ENCODE assay signal across 1 cellular context in the genomic region with DNA sequence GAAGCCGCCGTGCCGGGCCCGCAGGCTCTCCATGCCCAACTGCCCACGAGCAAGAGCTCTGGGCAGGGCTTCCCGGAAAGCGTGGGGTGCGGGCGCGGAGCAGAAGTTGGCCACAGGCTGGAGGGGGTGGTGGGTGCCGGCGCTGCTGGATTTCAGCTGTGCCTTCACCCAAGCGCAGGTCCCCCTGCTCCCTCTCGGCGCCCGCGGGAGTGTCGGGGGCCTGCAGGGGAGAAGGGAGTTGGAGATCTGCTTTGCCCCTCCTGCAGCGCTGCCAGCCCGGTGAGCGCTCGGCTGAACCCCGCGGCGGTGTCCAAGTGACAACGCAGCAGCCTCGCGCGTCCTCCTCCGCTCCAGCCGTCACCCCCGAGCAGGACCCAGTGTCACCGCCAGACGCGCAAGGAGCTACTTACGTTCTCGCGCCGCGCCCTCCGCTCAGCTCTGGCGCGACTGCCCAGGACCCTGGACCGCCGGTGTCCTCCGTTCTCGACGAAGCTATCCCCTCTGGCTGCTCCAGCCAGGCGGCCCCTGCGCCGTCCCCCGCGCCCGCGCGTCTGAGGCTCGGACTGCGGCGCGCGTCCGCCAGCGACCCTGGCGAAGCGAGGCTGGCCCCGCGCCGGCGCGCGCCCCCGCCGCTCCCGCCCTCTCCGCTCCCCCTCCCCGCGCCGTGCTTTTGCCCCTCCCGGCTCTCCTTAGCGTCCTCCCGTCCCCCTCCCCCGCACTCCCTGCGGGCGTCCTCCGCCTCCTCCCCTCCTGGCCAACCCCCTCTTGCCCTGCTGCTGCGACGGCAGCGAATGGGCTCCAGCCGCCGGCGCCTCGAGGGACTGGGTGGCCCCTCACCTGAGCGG.
TF ChIP-seq lines count a peak whose summit lies in the region.

A gene (minus strand): TSS at position 604 of the 845 bp plus-strand sequence. CDS start 216,372 bp downstream, outside the sequence.

TF ChIP-seq in HepG2, 621 proteins besides CTCF, POLR2A, EP300 and RAD21 (continued from another document):
- TF ChIP-seq, protein P1, sequence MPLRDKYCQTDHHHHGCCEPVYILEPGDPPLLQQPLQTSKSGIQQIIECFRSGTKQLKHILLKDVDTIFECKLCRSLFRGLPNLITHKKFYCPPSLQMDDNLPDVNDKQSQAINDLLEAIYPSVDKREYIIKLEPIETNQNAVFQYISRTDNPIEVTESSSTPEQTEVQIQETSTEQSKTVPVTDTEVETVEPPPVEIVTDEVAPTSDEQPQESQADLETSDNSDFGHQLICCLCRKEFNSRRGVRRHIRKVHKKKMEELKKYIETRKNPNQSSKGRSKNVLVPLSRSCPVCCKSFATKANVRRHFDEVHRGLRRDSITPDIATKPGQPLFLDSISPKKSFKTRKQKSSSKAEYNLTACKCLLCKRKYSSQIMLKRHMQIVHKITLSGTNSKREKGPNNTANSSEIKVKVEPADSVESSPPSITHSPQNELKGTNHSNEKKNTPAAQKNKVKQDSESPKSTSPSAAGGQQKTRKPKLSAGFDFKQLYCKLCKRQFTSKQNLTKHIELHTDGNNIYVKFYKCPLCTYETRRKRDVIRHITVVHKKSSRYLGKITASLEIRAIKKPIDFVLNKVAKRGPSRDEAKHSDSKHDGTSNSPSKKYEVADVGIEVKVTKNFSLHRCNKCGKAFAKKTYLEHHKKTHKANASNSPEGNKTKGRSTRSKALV (CRISPR knock-in tag; IDR thresholded peaks at IDR 0.05), result peak; percentile 99
- TF ChIP-seq ZNF431 (CRISPR knock-in tag; IDR thresholded peaks at IDR 0.05; ENCODE audit: borderline replicate concordance, low read depth) (no peak), REL (CRISPR knock-in tag; conservative IDR thresholded peaks at IDR 0.05) (no peak), RBFOX2 (IDR thresholded peaks at IDR 0.05; ENCODE audit: low read depth, low read length) (0 out of 2 replicates have a peak, but pooled peaks have one; percentile 23), ZNF563 (CRISPR knock-in tag; IDR thresholded peaks at IDR 0.05) (no peak), EED (CRISPR knock-in tag; IDR thresholded peaks at IDR 0.05) (0 out of 2 replicates have a peak, but pooled peaks have one; percentile 14), ZNF709 (CRISPR knock-in tag; IDR thresholded peaks at IDR 0.05) (no peak), ZNF329 (CRISPR knock-in tag; IDR thresholded peaks at IDR 0.05; ENCODE audit: low read depth) (no peak), U2AF2 (IDR thresholded peaks at IDR 0.05; ENCODE audit: low read depth, low read length) (no peak), ZBTB1 (CRISPR knock-in tag; IDR thresholded peaks at IDR 0.05; ENCODE audit: borderline replicate concordance) (no peak), LCORL (IDR thresholded peaks at IDR 0.05) (no peak), LCORL (CRISPR knock-in tag; IDR thresholded peaks at IDR 0.05) (no peak), ZNF564 (CRISPR knock-in tag; IDR thresholded peaks at IDR 0.05) (peak; percentile 21; the same call in 1 of the 2 replicates), ZNF777 (CRISPR knock-in tag; IDR thresholded peaks at IDR 0.05) (peak; percentile 58), NPAS2 (CRISPR knock-in tag; IDR thresholded peaks at IDR 0.05; ENCODE audit: borderline replicate concordance) (no peak), MIER2 (CRISPR knock-in tag; IDR thresholded peaks at IDR 0.05) (no peak), ATF1 (CRISPR knock-in tag; IDR thresholded peaks at IDR 0.05) (no peak)
- TF ChIP-seq, protein P2, sequence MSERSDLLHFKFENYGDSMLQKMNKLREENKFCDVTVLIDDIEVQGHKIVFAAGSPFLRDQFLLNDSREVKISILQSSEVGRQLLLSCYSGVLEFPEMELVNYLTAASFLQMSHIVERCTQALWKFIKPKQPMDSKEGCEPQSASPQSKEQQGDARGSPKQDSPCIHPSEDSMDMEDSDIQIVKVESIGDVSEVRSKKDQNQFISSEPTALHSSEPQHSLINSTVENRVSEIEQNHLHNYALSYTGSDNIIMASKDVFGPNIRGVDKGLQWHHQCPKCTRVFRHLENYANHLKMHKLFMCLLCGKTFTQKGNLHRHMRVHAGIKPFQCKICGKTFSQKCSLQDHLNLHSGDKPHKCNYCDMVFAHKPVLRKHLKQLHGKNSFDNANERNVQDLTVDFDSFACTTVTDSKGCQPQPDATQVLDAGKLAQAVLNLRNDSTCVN (CRISPR knock-in tag; IDR thresholded peaks at IDR 0.05; ENCODE audit: borderline replicate concordance), result no peak
- TF ChIP-seq, protein P3, sequence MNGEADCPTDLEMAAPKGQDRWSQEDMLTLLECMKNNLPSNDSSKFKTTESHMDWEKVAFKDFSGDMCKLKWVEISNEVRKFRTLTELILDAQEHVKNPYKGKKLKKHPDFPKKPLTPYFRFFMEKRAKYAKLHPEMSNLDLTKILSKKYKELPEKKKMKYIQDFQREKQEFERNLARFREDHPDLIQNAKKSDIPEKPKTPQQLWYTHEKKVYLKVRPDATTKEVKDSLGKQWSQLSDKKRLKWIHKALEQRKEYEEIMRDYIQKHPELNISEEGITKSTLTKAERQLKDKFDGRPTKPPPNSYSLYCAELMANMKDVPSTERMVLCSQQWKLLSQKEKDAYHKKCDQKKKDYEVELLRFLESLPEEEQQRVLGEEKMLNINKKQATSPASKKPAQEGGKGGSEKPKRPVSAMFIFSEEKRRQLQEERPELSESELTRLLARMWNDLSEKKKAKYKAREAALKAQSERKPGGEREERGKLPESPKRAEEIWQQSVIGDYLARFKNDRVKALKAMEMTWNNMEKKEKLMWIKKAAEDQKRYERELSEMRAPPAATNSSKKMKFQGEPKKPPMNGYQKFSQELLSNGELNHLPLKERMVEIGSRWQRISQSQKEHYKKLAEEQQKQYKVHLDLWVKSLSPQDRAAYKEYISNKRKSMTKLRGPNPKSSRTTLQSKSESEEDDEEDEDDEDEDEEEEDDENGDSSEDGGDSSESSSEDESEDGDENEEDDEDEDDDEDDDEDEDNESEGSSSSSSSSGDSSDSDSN (CRISPR knock-in tag; IDR thresholded peaks at IDR 0.05), result peak; percentile 48; the same call in 1 of the 2 replicates
- TF ChIP-seq, protein P4, sequence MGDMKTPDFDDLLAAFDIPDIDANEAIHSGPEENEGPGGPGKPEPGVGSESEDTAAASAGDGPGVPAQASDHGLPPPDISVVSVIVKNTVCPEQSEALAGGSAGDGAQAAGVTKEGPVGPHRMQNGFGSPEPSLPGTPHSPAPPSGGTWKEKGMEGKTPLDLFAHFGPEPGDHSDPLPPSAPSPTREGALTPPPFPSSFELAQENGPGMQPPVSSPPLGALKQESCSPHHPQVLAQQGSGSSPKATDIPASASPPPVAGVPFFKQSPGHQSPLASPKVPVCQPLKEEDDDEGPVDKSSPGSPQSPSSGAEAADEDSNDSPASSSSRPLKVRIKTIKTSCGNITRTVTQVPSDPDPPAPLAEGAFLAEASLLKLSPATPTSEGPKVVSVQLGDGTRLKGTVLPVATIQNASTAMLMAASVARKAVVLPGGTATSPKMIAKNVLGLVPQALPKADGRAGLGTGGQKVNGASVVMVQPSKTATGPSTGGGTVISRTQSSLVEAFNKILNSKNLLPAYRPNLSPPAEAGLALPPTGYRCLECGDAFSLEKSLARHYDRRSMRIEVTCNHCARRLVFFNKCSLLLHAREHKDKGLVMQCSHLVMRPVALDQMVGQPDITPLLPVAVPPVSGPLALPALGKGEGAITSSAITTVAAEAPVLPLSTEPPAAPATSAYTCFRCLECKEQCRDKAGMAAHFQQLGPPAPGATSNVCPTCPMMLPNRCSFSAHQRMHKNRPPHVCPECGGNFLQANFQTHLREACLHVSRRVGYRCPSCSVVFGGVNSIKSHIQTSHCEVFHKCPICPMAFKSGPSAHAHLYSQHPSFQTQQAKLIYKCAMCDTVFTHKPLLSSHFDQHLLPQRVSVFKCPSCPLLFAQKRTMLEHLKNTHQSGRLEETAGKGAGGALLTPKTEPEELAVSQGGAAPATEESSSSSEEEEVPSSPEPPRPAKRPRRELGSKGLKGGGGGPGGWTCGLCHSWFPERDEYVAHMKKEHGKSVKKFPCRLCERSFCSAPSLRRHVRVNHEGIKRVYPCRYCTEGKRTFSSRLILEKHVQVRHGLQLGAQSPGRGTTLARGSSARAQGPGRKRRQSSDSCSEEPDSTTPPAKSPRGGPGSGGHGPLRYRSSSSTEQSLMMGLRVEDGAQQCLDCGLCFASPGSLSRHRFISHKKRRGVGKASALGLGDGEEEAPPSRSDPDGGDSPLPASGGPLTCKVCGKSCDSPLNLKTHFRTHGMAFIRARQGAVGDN (CRISPR knock-in tag; IDR thresholded peaks at IDR 0.05), result peak; percentile 51
- TF ChIP-seq, protein P5, sequence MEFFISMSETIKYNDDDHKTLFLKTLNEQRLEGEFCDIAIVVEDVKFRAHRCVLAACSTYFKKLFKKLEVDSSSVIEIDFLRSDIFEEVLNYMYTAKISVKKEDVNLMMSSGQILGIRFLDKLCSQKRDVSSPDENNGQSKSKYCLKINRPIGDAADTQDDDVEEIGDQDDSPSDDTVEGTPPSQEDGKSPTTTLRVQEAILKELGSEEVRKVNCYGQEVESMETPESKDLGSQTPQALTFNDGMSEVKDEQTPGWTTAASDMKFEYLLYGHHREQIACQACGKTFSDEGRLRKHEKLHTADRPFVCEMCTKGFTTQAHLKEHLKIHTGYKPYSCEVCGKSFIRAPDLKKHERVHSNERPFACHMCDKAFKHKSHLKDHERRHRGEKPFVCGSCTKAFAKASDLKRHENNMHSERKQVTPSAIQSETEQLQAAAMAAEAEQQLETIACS (CRISPR knock-in tag; IDR thresholded peaks at IDR 0.05), result peak; percentile 62; the same call in 1 of the 2 replicates
TF ChIP-seq in HepG2: peak in this region for 9.
